In genomic region chr17:40068917-40069750, GRCh38 we compare ENCODE assay signal across 1 cellular context.
A peak's percentile ranks its signal among the peaks of the same experiment; 100 is the strongest.
TF ChIP-seq lines count a peak whose summit lies in the region.

No MANE protein-coding gene starts in this region.

TF ChIP-seq in HEK293, 187 proteins besides CTCF, POLR2A, EP300 and RAD21 (continued from another document and continues in another):
- no peak for TF ChIP-seq ZNF280C (tag by site-specific recombination; IDR thresholded peaks at IDR 0.05)
- TF ChIP-seq ZSCAN30 (tag by site-specific recombination; IDR thresholded peaks at IDR 0.05): no peak
- no peak for TF ChIP-seq ZNF560 (tag by site-specific recombination; IDR thresholded peaks at IDR 0.05; ENCODE audit: borderline replicate concordance)
- TF ChIP-seq, protein P1, sequence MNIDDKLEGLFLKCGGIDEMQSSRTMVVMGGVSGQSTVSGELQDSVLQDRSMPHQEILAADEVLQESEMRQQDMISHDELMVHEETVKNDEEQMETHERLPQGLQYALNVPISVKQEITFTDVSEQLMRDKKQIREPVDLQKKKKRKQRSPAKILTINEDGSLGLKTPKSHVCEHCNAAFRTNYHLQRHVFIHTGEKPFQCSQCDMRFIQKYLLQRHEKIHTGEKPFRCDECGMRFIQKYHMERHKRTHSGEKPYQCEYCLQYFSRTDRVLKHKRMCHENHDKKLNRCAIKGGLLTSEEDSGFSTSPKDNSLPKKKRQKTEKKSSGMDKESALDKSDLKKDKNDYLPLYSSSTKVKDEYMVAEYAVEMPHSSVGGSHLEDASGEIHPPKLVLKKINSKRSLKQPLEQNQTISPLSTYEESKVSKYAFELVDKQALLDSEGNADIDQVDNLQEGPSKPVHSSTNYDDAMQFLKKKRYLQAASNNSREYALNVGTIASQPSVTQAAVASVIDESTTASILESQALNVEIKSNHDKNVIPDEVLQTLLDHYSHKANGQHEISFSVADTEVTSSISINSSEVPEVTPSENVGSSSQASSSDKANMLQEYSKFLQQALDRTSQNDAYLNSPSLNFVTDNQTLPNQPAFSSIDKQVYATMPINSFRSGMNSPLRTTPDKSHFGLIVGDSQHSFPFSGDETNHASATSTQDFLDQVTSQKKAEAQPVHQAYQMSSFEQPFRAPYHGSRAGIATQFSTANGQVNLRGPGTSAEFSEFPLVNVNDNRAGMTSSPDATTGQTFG (tag by site-specific recombination; IDR thresholded peaks at IDR 0.05; ENCODE audit: borderline replicate concordance): peak; percentile 67; the same call in 1 of the 2 replicates
- no peak for TF ChIP-seq ZNF670 (tag by site-specific recombination; IDR thresholded peaks at IDR 0.05; ENCODE audit: low read depth)
- no peak for TF ChIP-seq ZNF175 (tag by site-specific recombination; IDR thresholded peaks at IDR 0.05)
- no peak; the same call in 1 of the 2 replicates for TF ChIP-seq GLIS2 (tag by site-specific recombination; IDR thresholded peaks at IDR 0.05)
- TF ChIP-seq, protein P2, sequence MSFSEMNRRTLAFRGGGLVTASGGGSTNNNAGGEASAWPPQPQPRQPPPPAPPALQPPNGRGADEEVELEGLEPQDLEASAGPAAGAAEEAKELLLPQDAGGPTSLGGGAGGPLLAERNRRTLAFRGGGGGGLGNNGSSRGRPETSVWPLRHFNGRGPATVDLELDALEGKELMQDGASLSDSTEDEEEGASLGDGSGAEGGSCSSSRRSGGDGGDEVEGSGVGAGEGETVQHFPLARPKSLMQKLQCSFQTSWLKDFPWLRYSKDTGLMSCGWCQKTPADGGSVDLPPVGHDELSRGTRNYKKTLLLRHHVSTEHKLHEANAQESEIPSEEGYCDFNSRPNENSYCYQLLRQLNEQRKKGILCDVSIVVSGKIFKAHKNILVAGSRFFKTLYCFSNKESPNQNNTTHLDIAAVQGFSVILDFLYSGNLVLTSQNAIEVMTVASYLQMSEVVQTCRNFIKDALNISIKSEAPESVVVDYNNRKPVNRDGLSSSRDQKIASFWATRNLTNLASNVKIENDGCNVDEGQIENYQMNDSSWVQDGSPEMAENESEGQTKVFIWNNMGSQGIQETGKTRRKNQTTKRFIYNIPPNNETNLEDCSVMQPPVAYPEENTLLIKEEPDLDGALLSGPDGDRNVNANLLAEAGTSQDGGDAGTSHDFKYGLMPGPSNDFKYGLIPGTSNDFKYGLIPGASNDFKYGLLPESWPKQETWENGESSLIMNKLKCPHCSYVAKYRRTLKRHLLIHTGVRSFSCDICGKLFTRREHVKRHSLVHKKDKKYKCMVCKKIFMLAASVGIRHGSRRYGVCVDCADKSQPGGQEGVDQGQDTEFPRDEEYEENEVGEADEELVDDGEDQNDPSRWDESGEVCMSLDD (tag by site-specific recombination; IDR thresholded peaks at IDR 0.05): peak; percentile 81
- no peak for TF ChIP-seq ZNF24 (tag by site-specific recombination; IDR thresholded peaks at IDR 0.05)
- peak; percentile 20; the same call in 1 of the 2 replicates for TF ChIP-seq ZNF629 (tag by site-specific recombination; IDR thresholded peaks at IDR 0.05)
- no peak for TF ChIP-seq SCRT1 (tag by site-specific recombination; IDR thresholded peaks at IDR 0.05; ENCODE audit: borderline replicate concordance)
- TF ChIP-seq ZNF174 (tag by site-specific recombination; IDR thresholded peaks at IDR 0.05): no peak
- TF ChIP-seq, protein P3, sequence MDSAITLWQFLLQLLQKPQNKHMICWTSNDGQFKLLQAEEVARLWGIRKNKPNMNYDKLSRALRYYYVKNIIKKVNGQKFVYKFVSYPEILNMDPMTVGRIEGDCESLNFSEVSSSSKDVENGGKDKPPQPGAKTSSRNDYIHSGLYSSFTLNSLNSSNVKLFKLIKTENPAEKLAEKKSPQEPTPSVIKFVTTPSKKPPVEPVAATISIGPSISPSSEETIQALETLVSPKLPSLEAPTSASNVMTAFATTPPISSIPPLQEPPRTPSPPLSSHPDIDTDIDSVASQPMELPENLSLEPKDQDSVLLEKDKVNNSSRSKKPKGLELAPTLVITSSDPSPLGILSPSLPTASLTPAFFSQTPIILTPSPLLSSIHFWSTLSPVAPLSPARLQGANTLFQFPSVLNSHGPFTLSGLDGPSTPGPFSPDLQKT (IDR thresholded peaks at IDR 0.05; ENCODE audit: borderline replicate concordance, low read depth, low read length): no peak
- TF ChIP-seq ZNF18 (tag by site-specific recombination; IDR thresholded peaks at IDR 0.05): peak; percentile 66; the same call in 1 of the 2 replicates
- no peak for TF ChIP-seq ZNF514 (tag by site-specific recombination; IDR thresholded peaks at IDR 0.05)
- TF ChIP-seq ZSCAN5A (tag by site-specific recombination; IDR thresholded peaks at IDR 0.05): 0 out of 2 replicates have a peak, but pooled peaks have one; percentile 23
- TF ChIP-seq ZNF704 (tag by site-specific recombination; IDR thresholded peaks at IDR 0.05): no peak
- TF ChIP-seq BCL11A (tag by site-specific recombination; IDR thresholded peaks at IDR 0.05; ENCODE audit: low read depth): no peak
- TF ChIP-seq, protein P4, sequence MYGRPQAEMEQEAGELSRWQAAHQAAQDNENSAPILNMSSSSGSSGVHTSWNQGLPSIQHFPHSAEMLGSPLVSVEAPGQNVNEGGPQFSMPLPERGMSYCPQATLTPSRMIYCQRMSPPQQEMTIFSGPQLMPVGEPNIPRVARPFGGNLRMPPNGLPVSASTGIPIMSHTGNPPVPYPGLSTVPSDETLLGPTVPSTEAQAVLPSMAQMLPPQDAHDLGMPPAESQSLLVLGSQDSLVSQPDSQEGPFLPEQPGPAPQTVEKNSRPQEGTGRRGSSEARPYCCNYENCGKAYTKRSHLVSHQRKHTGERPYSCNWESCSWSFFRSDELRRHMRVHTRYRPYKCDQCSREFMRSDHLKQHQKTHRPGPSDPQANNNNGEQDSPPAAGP (tag by site-specific recombination; IDR thresholded peaks at IDR 0.05): peak; percentile 94
- peak; percentile 48; the same call in 1 of the 2 replicates for TF ChIP-seq ZFP69B (tag by site-specific recombination; IDR thresholded peaks at IDR 0.05)
- TF ChIP-seq ZNF394 (tag by site-specific recombination; IDR thresholded peaks at IDR 0.05; ENCODE audit: borderline replicate concordance): no peak
- peak; percentile 86 for TF ChIP-seq BCL11B (tag by site-specific recombination; IDR thresholded peaks at IDR 0.05; ENCODE audit: low read depth)
- TF ChIP-seq PBX3 (CRISPR knock-in tag; IDR thresholded peaks at IDR 0.05): no peak
- TF ChIP-seq ZNF571 (tag by site-specific recombination; IDR thresholded peaks at IDR 0.05): no peak
- no peak for TF ChIP-seq ZNF362 (tag by site-specific recombination; IDR thresholded peaks at IDR 0.05)
- no peak for TF ChIP-seq ZNF580 (tag by site-specific recombination; IDR thresholded peaks at IDR 0.05)
- TF ChIP-seq KLF10 (tag by site-specific recombination; IDR thresholded peaks at IDR 0.05): no peak
- no peak for TF ChIP-seq ZNF155 (tag by site-specific recombination; IDR thresholded peaks at IDR 0.05)
- TF ChIP-seq ZBTB26 (tag by site-specific recombination; optimal IDR thresholded peaks at IDR 0.05): peak; percentile 74
- TF ChIP-seq, protein P5, sequence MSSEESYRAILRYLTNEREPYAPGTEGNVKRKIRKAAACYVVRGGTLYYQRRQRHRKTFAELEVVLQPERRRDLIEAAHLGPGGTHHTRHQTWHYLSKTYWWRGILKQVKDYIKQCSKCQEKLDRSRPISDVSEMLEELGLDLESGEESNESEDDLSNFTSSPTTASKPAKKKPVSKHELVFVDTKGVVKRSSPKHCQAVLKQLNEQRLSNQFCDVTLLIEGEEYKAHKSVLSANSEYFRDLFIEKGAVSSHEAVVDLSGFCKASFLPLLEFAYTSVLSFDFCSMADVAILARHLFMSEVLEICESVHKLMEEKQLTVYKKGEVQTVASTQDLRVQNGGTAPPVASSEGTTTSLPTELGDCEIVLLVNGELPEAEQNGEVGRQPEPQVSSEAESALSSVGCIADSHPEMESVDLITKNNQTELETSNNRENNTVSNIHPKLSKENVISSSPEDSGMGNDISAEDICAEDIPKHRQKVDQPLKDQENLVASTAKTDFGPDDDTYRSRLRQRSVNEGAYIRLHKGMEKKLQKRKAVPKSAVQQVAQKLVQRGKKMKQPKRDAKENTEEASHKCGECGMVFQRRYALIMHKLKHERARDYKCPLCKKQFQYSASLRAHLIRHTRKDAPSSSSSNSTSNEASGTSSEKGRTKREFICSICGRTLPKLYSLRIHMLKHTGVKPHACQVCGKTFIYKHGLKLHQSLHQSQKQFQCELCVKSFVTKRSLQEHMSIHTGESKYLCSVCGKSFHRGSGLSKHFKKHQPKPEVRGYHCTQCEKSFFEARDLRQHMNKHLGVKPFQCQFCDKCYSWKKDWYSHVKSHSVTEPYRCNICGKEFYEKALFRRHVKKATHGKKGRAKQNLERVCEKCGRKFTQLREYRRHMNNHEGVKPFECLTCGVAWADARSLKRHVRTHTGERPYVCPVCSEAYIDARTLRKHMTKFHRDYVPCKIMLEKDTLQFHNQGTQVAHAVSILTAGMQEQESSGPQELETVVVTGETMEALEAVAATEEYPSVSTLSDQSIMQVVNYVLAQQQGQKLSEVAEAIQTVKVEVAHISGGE (tag by site-specific recombination; conservative IDR thresholded peaks at IDR 0.05; ENCODE audit: low read depth): peak; percentile 24; the same call in 1 of the 2 replicates
